ENCODE assay signal across 8 cellular contexts in the genomic region with DNA sequence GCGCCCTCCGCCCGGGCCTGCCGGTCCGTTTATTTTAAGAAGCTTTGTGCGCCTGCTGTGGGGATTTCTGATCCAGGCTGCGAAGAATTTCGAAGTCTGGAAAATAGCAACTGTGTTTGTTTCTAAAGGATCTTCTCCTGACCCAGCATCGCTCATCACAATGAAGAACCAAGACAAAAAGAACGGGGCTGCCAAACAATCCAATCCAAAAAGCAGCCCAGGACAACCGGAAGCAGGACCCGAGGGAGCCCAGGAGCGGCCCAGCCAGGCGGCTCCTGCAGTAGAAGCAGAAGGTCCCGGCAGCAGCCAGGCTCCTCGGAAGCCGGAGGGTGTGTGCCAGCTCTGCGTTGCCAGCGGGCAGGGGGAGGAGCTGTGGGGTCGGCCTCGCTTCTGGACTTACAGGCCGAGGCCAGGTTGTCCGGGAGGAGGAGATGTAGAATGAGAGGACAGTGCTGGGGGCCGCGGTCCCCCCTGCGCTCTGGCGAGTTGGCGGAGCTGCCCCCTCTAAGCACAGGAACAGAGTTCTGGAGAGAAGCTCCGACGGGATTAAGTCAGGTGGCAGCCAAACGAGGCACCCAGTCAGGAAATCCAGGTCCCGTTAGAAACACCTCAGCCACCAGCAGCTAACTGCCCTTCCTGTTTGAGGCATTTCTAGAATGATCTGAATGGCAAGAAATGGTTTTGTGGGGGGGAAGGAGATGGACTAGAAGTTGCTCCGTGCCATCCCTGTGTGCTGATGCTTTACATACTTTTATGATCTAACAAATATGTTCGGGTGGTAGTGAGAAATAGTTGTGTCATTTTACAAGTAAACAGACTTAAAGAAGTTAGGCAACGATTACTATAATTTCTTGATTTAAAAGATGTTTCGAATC. TPM values are rescaled to one million over a fixed set of nuclear protein-coding genes. Genes with fewer than 3 reads are reported as not detected.
DNase-seq lines count a peak whose midpoint lies in the region; ATAC-seq and TF ChIP-seq lines count a peak whose summit lies in the region.

No MANE protein-coding gene starts in this region.

- WGBS in lung, 2 donors = 5 to 8% methylated on average over 32 to 36 of the region's 36 CpGs

- H3K36me3 ChIP-seq in GM06990 (ENCODE audit: control insufficient read depth, insufficient read depth, low read length) (peaks cover 7% of the 10 kb centered on the region), HUES48 (ENCODE audit: control insufficient read depth, insufficient read depth, low read length) (peaks cover 41% of the 10 kb centered on the region), lung (ENCODE audit: control insufficient read depth in 2 of 2, insufficient read depth in 2 of 2, low read length in 2 of 2) (peaks cover 4 to 13% of the 10 kb centered on the region in 2 donors), stomach smooth muscle (ENCODE audit: control insufficient read depth in 2 of 2, insufficient read depth in 2 of 2, low read length in 2 of 2) (peaks cover 12 to 15% of the 10 kb centered on the region in 2 donors)
- peaks cover 20% of the 10 kb centered on the region for H3K36me3 ChIP-seq in effector memory CD4-positive, alpha-beta T cell (ENCODE audit: control insufficient read depth, insufficient read depth, low read length)

- H3K9me3 ChIP-seq in HUES48 (ENCODE audit: control insufficient read depth, insufficient read depth, low read length) = no peaks in the 10 kb centered on the region
- H3K9me3 ChIP-seq in effector memory CD4-positive, alpha-beta T cell (ENCODE audit: control insufficient read depth, low read length) = no peaks in the 10 kb centered on the region
- no peaks in the 10 kb centered on the region for H3K9me3 ChIP-seq in lung (ENCODE audit: control insufficient read depth in 2 of 2, insufficient read depth in 1 of 2, low read length in 1 of 2)
- no peaks in the 10 kb centered on the region for H3K9me3 ChIP-seq in stomach smooth muscle (ENCODE audit: control insufficient read depth in 2 of 2, low read length in 2 of 2)

- TF ChIP-seq CTCF in GM06990 (IDR thresholded peaks at IDR 0.05; ENCODE audit: insufficient read depth, low read length, poor library complexity, severe bottlenecking) = no peak
- no peak for TF ChIP-seq CTCF in lung (IDR thresholded peaks at IDR 0.05; ENCODE audit: control extremely low read depth, extremely low read depth)

- H3K9ac ChIP-seq in HUES48 (ENCODE audit: low read depth, low read length) = peak overlapping the region; percentile 61
- H3K9ac ChIP-seq in stomach smooth muscle (ENCODE audit: low read length in 2 of 2) = peak overlapping the region; percentile 68 to 89

- H3K4me1 ChIP-seq in HUES48 (ENCODE audit: control insufficient read depth, insufficient read depth, low read length) (peaks cover 19% of the 10 kb centered on the region), lung (ENCODE audit: control insufficient read depth in 2 of 2, insufficient read depth in 2 of 2, low read length in 2 of 2) (peaks cover 9 to 18% of the 10 kb centered on the region in 2 donors), stomach smooth muscle (ENCODE audit: control insufficient read depth, insufficient read depth, low read length) (peaks cover 29% of the 10 kb centered on the region)
- H3K4me1 ChIP-seq in effector memory CD4-positive, alpha-beta T cell (ENCODE audit: control insufficient read depth, insufficient read depth, low read length, poor library complexity, severe bottlenecking) = peaks cover 20% of the 10 kb centered on the region

- H3K27ac ChIP-seq in HUES48 (ENCODE audit: low read depth, low read length) = peak overlapping the region; percentile 94
- peak overlapping the region; percentile 82 for H3K27ac ChIP-seq in effector memory CD4-positive, alpha-beta T cell (ENCODE audit: insufficient read depth, low read length, poor library complexity, severe bottlenecking)
- H3K27ac ChIP-seq in lung (ENCODE audit: low read depth in 1 of 2, low read length in 1 of 2) = peak overlapping the region; percentile 96
- peak overlapping the region; percentile 90 for H3K27ac ChIP-seq in stomach smooth muscle (ENCODE audit: low read length)

- H3K27me3 ChIP-seq in GM06990 (replicated peaks; ENCODE audit: control insufficient read depth, insufficient read depth, low read length) (no peaks in the 10 kb centered on the region), HUES48 (ENCODE audit: control insufficient read depth, insufficient read depth, low read length) (no peaks in the 10 kb centered on the region), lung (ENCODE audit: control insufficient read depth, insufficient read depth) (no peaks in the 10 kb centered on the region), stomach smooth muscle (ENCODE audit: control insufficient read depth in 1 of 2, insufficient read depth in 2 of 2, low read length in 2 of 2) (no peaks in the 10 kb centered on the region)
- H3K27me3 ChIP-seq in effector memory CD4-positive, alpha-beta T cell (replicated peaks; ENCODE audit: control insufficient read depth, insufficient read depth, low read length, poor library complexity, severe bottlenecking) = no peaks in the 10 kb centered on the region

- H3K4me3 ChIP-seq in GM06990 (replicated peaks; ENCODE audit: low read depth, low read length) = peak overlapping the region; percentile 87
- H3K4me3 ChIP-seq in HUES48 (ENCODE audit: low read depth, low read length) = peak overlapping the region; percentile 72
- H3K4me3 ChIP-seq in effector memory CD4-positive, alpha-beta T cell (ENCODE audit: insufficient read depth, low read depth, low read length, poor library complexity, severe bottlenecking) = peak overlapping the region; percentile 78
- peak overlapping the region; percentile 43 for H3K4me3 ChIP-seq in lung
- peak overlapping the region; percentile 62 to 81 for H3K4me3 ChIP-seq in stomach smooth muscle (ENCODE audit: low read length in 2 of 2)

- DNase-seq in GM06990 (ENCODE audit: extremely low read depth, insufficient read length) (peak; percentile 60), lung (ENCODE audit: low spot score) (peak; percentile 36), GOT3 (lab: John Stamatoyannopoulos, UW) (no peak), NCI-H2107 treated with DMSO at 0.1 percent for 48 hours (lab: John Stamatoyannopoulos, UW; ENCODE audit: unreplicated experiment) (no peak)
- no peak for DNase-seq in effector memory CD4-positive, alpha-beta T cell

- peak; percentile 10 to 19 for ATAC-seq in activated CD4-positive, CD25-positive, alpha-beta regulatory T cell treated with anti-CD3 and anti-CD28 coated beads, Interleukin-2, amount 50 U/mL, for 24 hours
- peak; percentile 30 for ATAC-seq in lung (ENCODE audit: insufficient read depth, low FRiP score)

RNA-seq across cellular contexts. Expression of a gene that starts 0.9 kb away (rescaled TPM):
- 10 to 100 TPM; 39.1 to 55.6 TPM for total RNA-seq in lung
- polyA plus RNA-seq in lung = 10 to 100 TPM; 22.2 to 22.8 TPM

RNA-seq across cellular contexts. Expression of a gene that starts 20.0 kb away (rescaled TPM):
- total RNA-seq in lung = 10 to 100 TPM in 1 of 2 donors, 1 to 10 TPM in 1; 4.4 to 12.5 TPM
- 1 to 10 TPM; 5.6 to 5.8 TPM for polyA plus RNA-seq in lung

RNA-seq across cellular contexts. Expression of a gene that starts 25.0 kb away (rescaled TPM):
- total RNA-seq in lung = 1 to 10 TPM; 2.4 to 3.8 TPM
- polyA plus RNA-seq in lung = 1 to 10 TPM; 1.6 to 2.5 TPM

RNA-seq across cellular contexts. Expression of a gene that starts 28.5 kb away (rescaled TPM):
- total RNA-seq in lung = 1 to 10 TPM; 7.2 to 10.0 TPM
- 1 to 10 TPM; 3.5 to 4.3 TPM for polyA plus RNA-seq in lung

RNA-seq across cellular contexts. Expression of a gene that starts 41.7 kb away (rescaled TPM):
- total RNA-seq in lung = 10 to 100 TPM; 29.8 to 30.2 TPM
- polyA plus RNA-seq in lung = 10 to 100 TPM; 17.1 to 17.5 TPM

Comparison
In these comparisons a context has a peak if more than half of its experiments do, and no peak if none do; other contexts are left out.
1. DNase-seq: peak in GM06990 (single experiment) and lung (single experiment); none in effector memory CD4-positive, alpha-beta T cell (0 of 3), GOT3 (single experiment) and NCI-H2107 treated with DMSO at 0.1 percent for 48 hours (single experiment).
2. Peak in every context shown above with its lines, with median percentiles within 50 percentile points of each other: H3K4me3 ChIP-seq and H3K27ac ChIP-seq.